ENCODE assay signal across 8 cellular contexts in the genomic region with DNA sequence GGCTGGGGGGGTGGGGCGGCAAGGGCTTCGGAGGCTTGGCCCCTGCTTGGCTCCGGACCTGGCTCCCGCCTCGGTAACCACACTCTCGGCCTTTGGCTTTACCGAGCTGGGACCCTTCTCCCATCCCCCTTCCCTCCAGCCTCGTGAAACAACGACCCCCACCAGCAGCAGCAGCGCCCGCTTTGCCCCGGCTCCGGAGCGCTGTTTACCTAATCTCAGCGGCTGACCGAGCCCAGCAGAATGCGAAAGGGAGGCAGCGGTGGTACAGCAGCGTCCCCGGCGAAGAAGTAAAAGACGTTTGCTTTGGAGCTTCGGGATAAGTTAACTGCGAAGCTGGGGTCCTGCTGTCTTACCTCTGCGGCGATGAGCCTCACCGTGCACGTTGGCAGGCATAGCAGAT. TPM values are rescaled to one million over a fixed set of nuclear protein-coding genes. Genes with fewer than 3 reads are reported as not detected.
DNase-seq lines count a peak whose midpoint lies in the region; ATAC-seq and TF ChIP-seq lines count a peak whose summit lies in the region.

No MANE protein-coding gene starts in this region.

- H3K27me3 ChIP-seq in effector memory CD4-positive, alpha-beta T cell (replicated peaks; ENCODE audit: control insufficient read depth, insufficient read depth, low read length, poor library complexity, severe bottlenecking) = peaks cover 19% of the 10 kb centered on the region
- peaks cover 3% of the 10 kb centered on the region for H3K27me3 ChIP-seq in upper lobe of right lung

- no peaks in the 10 kb centered on the region for H3K36me3 ChIP-seq in effector memory CD4-positive, alpha-beta T cell (ENCODE audit: control insufficient read depth, insufficient read depth, low read length)
- no peaks in the 10 kb centered on the region for H3K36me3 ChIP-seq in upper lobe of right lung

- TF ChIP-seq CTCF in mesothelial cell of epicardium (IDR thresholded peaks at IDR 0.05; ENCODE audit: unreplicated experiment) (no peak), upper lobe of right lung (IDR thresholded peaks at IDR 0.05) (no peak)

- peaks cover 35% of the 10 kb centered on the region for H3K4me1 Mint-ChIP-seq in mesothelial cell of epicardium

- H3K9me3 ChIP-seq in effector memory CD4-positive, alpha-beta T cell (ENCODE audit: control insufficient read depth, low read length) = no peaks in the 10 kb centered on the region
- H3K9me3 ChIP-seq in upper lobe of right lung = no peaks in the 10 kb centered on the region

- H3K9me3 Mint-ChIP-seq in mesothelial cell of epicardium = no peaks in the 10 kb centered on the region

- peak overlapping the region; percentile 84 for H3K4me3 Mint-ChIP-seq in mesothelial cell of epicardium

- ATAC-seq in upper lobe of right lung = no peak
- ATAC-seq in GM19035 (IDR thresholded peaks at IDR 0.05; ENCODE audit: unreplicated experiment) = no peak

- peaks cover 39% of the 10 kb centered on the region for H3K27me3 Mint-ChIP-seq in mesothelial cell of epicardium (ENCODE audit: low read depth)

- peak overlapping the region; percentile 31 for H3K4me3 ChIP-seq in effector memory CD4-positive, alpha-beta T cell (ENCODE audit: insufficient read depth, low read depth, low read length, poor library complexity, severe bottlenecking)
- H3K4me3 ChIP-seq in upper lobe of right lung = peak overlapping the region; percentile 65

- peak overlapping the region; percentile 85 for H3K27ac Mint-ChIP-seq in mesothelial cell of epicardium

- no peaks in the 10 kb centered on the region for H3K36me3 Mint-ChIP-seq in mesothelial cell of epicardium

- H3K27ac ChIP-seq in effector memory CD4-positive, alpha-beta T cell (ENCODE audit: insufficient read depth, low read length, poor library complexity, severe bottlenecking) = no peak overlapping the region
- no peak overlapping the region for H3K27ac ChIP-seq in upper lobe of right lung

- DNase-seq in DMS153 treated with DMSO at 0.1 percent for 48 hours (lab: John Stamatoyannopoulos, UW; ENCODE audit: unreplicated experiment) = peak; percentile 16
- no peak for DNase-seq in DMS153 (lab: John Stamatoyannopoulos, UW)
- DNase-seq in RPMI8226 = peak; percentile 56
- DNase-seq in effector memory CD4-positive, alpha-beta T cell = no peak
- DNase-seq in mesothelial cell of epicardium (ENCODE audit: low spot score in 2 of 2, unreplicated experiment in 2 of 2) = peak; percentile 33 to 60
- DNase-seq in upper lobe of right lung = no peak
- no peak for DNase-seq in GF-D8 (lab: John Stamatoyannopoulos, UW)

- intact Hi-C loops in upper lobe of right lung (cut with DNase I) = loop anchor here (5.0 kb wide), 1 partner anchor 185 kb away; no protein-coding TSS in a partner anchor

- H3K4me1 ChIP-seq in effector memory CD4-positive, alpha-beta T cell (ENCODE audit: control insufficient read depth, insufficient read depth, low read length, poor library complexity, severe bottlenecking) = peaks cover 7% of the 10 kb centered on the region
- H3K4me1 ChIP-seq in upper lobe of right lung = peaks cover 14% of the 10 kb centered on the region

RNA-seq across cellular contexts. Expression of gene LARGE1, which starts 2.0 kb away (rescaled TPM):
- total RNA-seq in mesothelial cell of epicardium (29.8 to 35.7 TPM (median 32.3 TPM) in 3 replicates), upper lobe of right lung (33.5 TPM)

Comparison
In these comparisons a context has a peak if more than half of its experiments do, and no peak if none do; other contexts are left out.
1. DNase-seq: peak in DMS153 treated with DMSO at 0.1 percent for 48 hours (single experiment), RPMI8226 (single experiment) and mesothelial cell of epicardium (2 of 2); none in DMS153 (single experiment), effector memory CD4-positive, alpha-beta T cell (0 of 3), upper lobe of right lung (single experiment) and GF-D8 (single experiment).